ENCODE assay signal across 8 cellular contexts in genomic region chr6:73285674-73286283, GRCh38. TPM values are rescaled to one million over a fixed set of nuclear protein-coding genes. Genes with fewer than 3 reads are reported as not detected.
DNase-seq lines count a peak whose midpoint lies in the region; ATAC-seq and TF ChIP-seq lines count a peak whose summit lies in the region.

No MANE protein-coding gene starts in this region.

- no peaks in the 10 kb centered on the region for H3K9me3 Mint-ChIP-seq in natural killer cell treated with Interleukin-12 subunit alpha and Interleukin-12 subunit beta and Interleukin-15 and Interleukin-18, amount 100 ng/mL, for 72 hours
- no peaks in the 10 kb centered on the region for H3K9me3 Mint-ChIP-seq in mesothelial cell of epicardium

- dilution Hi-C loops in mammary epithelial cell (cut with HindIII; ENCODE audit: low sequenced_read_pairs), result no loop called here

- in situ Hi-C loops in mammary epithelial cell (cut with MboI; ENCODE audit: low sequenced_read_pairs in 2 of 2), result loop anchor here in 1 of 2 donors (25.0 kb wide), 1 partner anchor 352 kb away; no protein-coding TSS in a partner anchor

- no peaks in the 10 kb centered on the region for H3K27me3 Mint-ChIP-seq in natural killer cell treated with Interleukin-12 subunit alpha and Interleukin-12 subunit beta and Interleukin-15 and Interleukin-18, amount 100 ng/mL, for 72 hours
- H3K27me3 Mint-ChIP-seq in mesothelial cell of epicardium (ENCODE audit: low read depth), result no peaks in the 10 kb centered on the region

- H3K79me2 ChIP-seq in mammary epithelial cell (ENCODE audit: insufficient read depth, low read length), result no peaks in the 10 kb centered on the region

- H3K4me2 ChIP-seq in mammary epithelial cell (ENCODE audit: insufficient read depth, low read depth, low read length), result no peak overlapping the region

- 66% methylated on average over 3 of the region's 3 CpGs for WGBS in mammary epithelial cell (ENCODE audit: low coverage, missing lambda C conversion rate)

- intact Hi-C loops in mammary epithelial cell (cut with micrococcal nuclease), result loop anchor here (1.0 kb wide), 2 partner anchors 41 to 103 kb away; no protein-coding TSS in a partner anchor

- H3K4me3 Mint-ChIP-seq in natural killer cell treated with Interleukin-12 subunit alpha and Interleukin-12 subunit beta and Interleukin-15 and Interleukin-18, amount 100 ng/mL, for 72 hours, result no peak overlapping the region
- no peak overlapping the region for H3K4me3 Mint-ChIP-seq in mesothelial cell of epicardium

- CTCF ChIA-PET in mammary epithelial cell (lab: Charles Lee; ENCODE audit: low non-redundant PET), result interaction anchor here (0.6 to 1.3 kb wide), 4 partner anchors 41 to 460 kb away, joined by 5 to 27 read pairs (median 6); no protein-coding TSS in a partner anchor

- H3K9ac ChIP-seq in mammary epithelial cell (ENCODE audit: insufficient read depth, low read length), result no peak overlapping the region

- no peaks in the 10 kb centered on the region for H3K9me3 ChIP-seq in mammary epithelial cell (replicated peaks; ENCODE audit: insufficient read depth, low read length)

- H3K27ac Mint-ChIP-seq in natural killer cell treated with Interleukin-12 subunit alpha and Interleukin-12 subunit beta and Interleukin-15 and Interleukin-18, amount 100 ng/mL, for 72 hours, result no peak overlapping the region
- H3K27ac Mint-ChIP-seq in mesothelial cell of epicardium, result no peak overlapping the region

- ATAC-seq in natural killer cell treated with Interleukin-12 subunit alpha and Interleukin-12 subunit beta and Interleukin-15 and Interleukin-18, amount 100 ng/mL, for 72 hours, result no peak
- ATAC-seq in GM18858 (IDR thresholded peaks at IDR 0.05; ENCODE audit: unreplicated experiment) (no peak), HG02610 (IDR thresholded peaks at IDR 0.05; ENCODE audit: unreplicated experiment) (no peak)

- H3K27me3 ChIP-seq in mammary epithelial cell (ENCODE audit: insufficient read depth, low read length), result no peaks in the 10 kb centered on the region

- no peaks in the 10 kb centered on the region for H3K36me3 ChIP-seq in mammary epithelial cell (ENCODE audit: insufficient read depth, low read length)

- H3K4me1 ChIP-seq in mammary epithelial cell (ENCODE audit: insufficient read depth, low read length), result no peaks in the 10 kb centered on the region

- BruUV-seq in mammary epithelial cell (replicated peaks; lab: Mats Ljungman, UMichigan), result no TSS peak

- no peaks in the 10 kb centered on the region for H3K4me1 Mint-ChIP-seq in natural killer cell treated with Interleukin-12 subunit alpha and Interleukin-12 subunit beta and Interleukin-15 and Interleukin-18, amount 100 ng/mL, for 72 hours (ENCODE audit: low read depth in 2 of 2)
- H3K4me1 Mint-ChIP-seq in mesothelial cell of epicardium, result peaks cover 16% of the 10 kb centered on the region

- no peak overlapping the region for H3K27ac ChIP-seq in mammary epithelial cell (ENCODE audit: insufficient read depth, low read depth, low read length)

- peak; percentile 37 for DNase-seq in Daoy (ENCODE audit: low read depth)
- peak; percentile 10 for DNase-seq in LNCaP clone FGC (ENCODE audit: low read depth)
- peak; percentile 30 for DNase-seq in mammary epithelial cell
- DNase-seq in midbrain (lab: John Stamatoyannopoulos, UW), result peak; percentile 32
- no peak for DNase-seq in natural killer cell treated with Interleukin-12 subunit alpha and Interleukin-12 subunit beta and Interleukin-15 and Interleukin-18, amount 100 ng/mL, for 72 hours (ENCODE audit: low spot score)
- DNase-seq in mesothelial cell of epicardium (ENCODE audit: low spot score in 2 of 2, unreplicated experiment in 2 of 2), result no peak

- no peaks in the 10 kb centered on the region for H4K20me1 ChIP-seq in mammary epithelial cell (ENCODE audit: insufficient read depth, low read length)

- H2AFZ ChIP-seq in mammary epithelial cell (ENCODE audit: low read depth, low read length), result no peak overlapping the region

- TF ChIP-seq CTCF in LNCaP clone FGC (IDR thresholded peaks at IDR 0.05; ENCODE audit: control insufficient read depth, extremely low read depth, insufficient read depth) (peak; percentile 40), mammary epithelial cell (conservative IDR thresholded peaks at IDR 0.05 in 1 of 2, IDR thresholded peaks at IDR 0.05 in 1 of 2; ENCODE audit: extremely low read depth in 1 of 2, insufficient read depth in 1 of 2, low read depth in 1 of 2, low read length in 2 of 2) (peak; percentile 29 to 47), mesothelial cell of epicardium (IDR thresholded peaks at IDR 0.05; ENCODE audit: unreplicated experiment) (no peak)

- no peak overlapping the region for H3K4me3 ChIP-seq in LNCaP clone FGC (ENCODE audit: low read depth, low read length)
- H3K4me3 ChIP-seq in mammary epithelial cell (replicated peaks in 1 of 3; ENCODE audit: insufficient read depth in 1 of 3, low read depth in 2 of 3, low read length in 3 of 3), result no peak overlapping the region

- H3K36me3 Mint-ChIP-seq in natural killer cell treated with Interleukin-12 subunit alpha and Interleukin-12 subunit beta and Interleukin-15 and Interleukin-18, amount 100 ng/mL, for 72 hours, result no peaks in the 10 kb centered on the region
- H3K36me3 Mint-ChIP-seq in mesothelial cell of epicardium, result peaks cover 7% of the 10 kb centered on the region

RNA-seq across cellular contexts. Expression of gene KHDC1, which starts 22.8 kb away (rescaled TPM):
- 5.8 and 6.2 TPM in 2 replicates for total RNA-seq in Daoy (2014; rRNA removed; shearing (Covaris generic))
- total RNA-seq in mammary epithelial cell, result 1 to 10 TPM in 1 of 2 donors, under 1 TPM in 1; 0.71 to 1.2 TPM
- 3.6 TPM for polyA plus RNA-seq in mammary epithelial cell
- 10.1 TPM for polyA minus RNA-seq in mammary epithelial cell
- total RNA-seq in natural killer cell treated with Interleukin-12 subunit alpha and Interleukin-12 subunit beta and Interleukin-15 and Interleukin-18, amount 100 ng/mL, for 72 hours, result 10 to 100 TPM in 1 of 2 donors, 1 to 10 TPM in 1; 3.7 to 14.9 TPM
- total RNA-seq in mesothelial cell of epicardium, result 9.5 to 10.2 TPM (median 10.2 TPM) in 3 replicates

Comparison
In these comparisons a context has a peak if more than half of its experiments do, and no peak if none do; other contexts are left out.
1. DNase-seq: peak in Daoy (single experiment), LNCaP clone FGC (single experiment), mammary epithelial cell (single experiment) and midbrain (single experiment); none in natural killer cell treated with Interleukin-12 subunit alpha and Interleukin-12 subunit beta and Interleukin-15 and Interleukin-18, amount 100 ng/mL, for 72 hours (single experiment) and mesothelial cell of epicardium (0 of 2).